Comparison of ENCODE assay signal across 9 cellular contexts in genomic region chr16:11079657-11080187, GRCh38.
DNase-seq lines count a peak whose midpoint lies in the region; ATAC-seq and TF ChIP-seq lines count a peak whose summit lies in the region.
"Had no signal": no experiment of that assay in that cellular context is flagged by ENCODE, and none has a peak within 500 bp of the region (broad histone marks: within the 10 kb centered on the region; RNA-seq: fewer than 3 reads in every experiment).

No MANE protein-coding gene starts in this region.

- H3K36me3 Mint-ChIP-seq in activated CD8-positive, alpha-beta memory T cell treated with anti-CD3 and anti-CD28 coated beads, Interleukin-2, amount 10 ng/mL, durations not matched to agents 7 days and 5 days: peaks cover 15% of the 10 kb centered on the region

- CTCF ChIA-PET in activated CD8-positive, alpha-beta memory T cell treated with anti-CD3 and anti-CD28 coated beads, Interleukin-2, amount 10 ng/mL, durations not matched to agents 7 days and 5 days (lab: Charles Lee): interaction anchor here (1.0 to 1.5 kb wide), 3 partner anchors 12 to 277 kb away, joined by 3 to 4 read pairs (median 3); no protein-coding TSS in a partner anchor

- H3K9me3 ChIP-seq in stomach: no peaks in the 10 kb centered on the region
- no peaks in the 10 kb centered on the region for H3K9me3 ChIP-seq in testis

- H3K27me3 ChIP-seq in stomach (no peaks in the 10 kb centered on the region), testis (no peaks in the 10 kb centered on the region)
- H3K27me3 ChIP-seq: foreskin keratinocyte had no signal

- TF ChIP-seq POLR2A in stomach (IDR thresholded peaks at IDR 0.05) (no peak), testis (IDR thresholded peaks at IDR 0.05) (no peak)

- WGBS in stomach, 5 donors: 61 to 67% (median 66%) methylated on average over 6 of the region's 6 CpGs
- 69 to 76% methylated on average over 6 of the region's 6 CpGs for WGBS in testis, 2 donors

- H3K27ac ChIP-seq in stomach (peak overlapping the region in 4 of 5 donors; percentile 40 to 79 (median 72)), testis (peak overlapping the region in 1 of 2 donors; percentile 4)
- H3K27ac ChIP-seq: foreskin keratinocyte had no signal

- no peak overlapping the region for H3K4me3 Mint-ChIP-seq in activated CD8-positive, alpha-beta memory T cell treated with anti-CD3 and anti-CD28 coated beads, Interleukin-2, amount 10 ng/mL, durations not matched to agents 7 days and 5 days

- H3K4me1 ChIP-seq in stomach (peaks cover 19 to 56% (median 36%) of the 10 kb centered on the region in 4 donors), testis (peaks cover 10% of the 10 kb centered on the region)

- intact Hi-C loops in stomach (cut with DNase I; ENCODE audit: low total_unique reads): no loop called here
- intact Hi-C loops in testis (cut with DNase I; ENCODE audit: low total_unique reads): no loop called here

- H3K27ac Mint-ChIP-seq in activated CD8-positive, alpha-beta memory T cell treated with anti-CD3 and anti-CD28 coated beads, Interleukin-2, amount 10 ng/mL, durations not matched to agents 7 days and 5 days: peak overlapping the region; percentile 85

- H3K27me3 Mint-ChIP-seq in activated CD8-positive, alpha-beta memory T cell treated with anti-CD3 and anti-CD28 coated beads, Interleukin-2, amount 10 ng/mL, durations not matched to agents 7 days and 5 days: no peaks in the 10 kb centered on the region

- no peak for DNase-seq in activated CD8-positive, alpha-beta memory T cell treated with anti-CD3 and anti-CD28 coated beads, Interleukin-2, amount 10 ng/mL, durations not matched to agents 7 days and 5 days
- DNase-seq in activated CD8-positive, alpha-beta memory T cell treated with anti-CD3 and anti-CD28 coated beads, Interleukin-2, amount 50 U/mL, for 48 hours: no peak
- peak; percentile 88 for DNase-seq in fibroblast of the aortic adventitia (ENCODE audit: low read depth)
- DNase-seq in stomach: no peak
- DNase-seq in testis: no peak

- H3K4me3 ChIP-seq in fibroblast of the aortic adventitia (ENCODE audit: low read depth, low read length): no peak overlapping the region
- H3K4me3 ChIP-seq in stomach: no peak overlapping the region
- no peak overlapping the region for H3K4me3 ChIP-seq in testis

- no peak for TF ChIP-seq EP300 in stomach (IDR thresholded peaks at IDR 0.05)

- no peaks in the 10 kb centered on the region for H3K9me3 Mint-ChIP-seq in activated CD8-positive, alpha-beta memory T cell treated with anti-CD3 and anti-CD28 coated beads, Interleukin-2, amount 10 ng/mL, durations not matched to agents 7 days and 5 days (ENCODE audit: low read depth)

- TF ChIP-seq CTCF in fibroblast of the aortic adventitia (IDR thresholded peaks at IDR 0.05; ENCODE audit: insufficient read depth, low read length): no peak
- TF ChIP-seq CTCF in stomach (IDR thresholded peaks at IDR 0.05): no peak
- no peak for TF ChIP-seq CTCF in testis (IDR thresholded peaks at IDR 0.05)

- peaks cover 0 to 18% (median 4%) of the 10 kb centered on the region in 4 donors for H3K36me3 ChIP-seq in stomach
- H3K36me3 ChIP-seq in testis (ENCODE audit: low read depth, missing control alignments): no peaks in the 10 kb centered on the region

- no peak for ATAC-seq in activated CD8-positive, alpha-beta memory T cell treated with anti-CD3 and anti-CD28 coated beads, Interleukin-2, amount 10 ng/mL, durations not matched to agents 7 days and 5 days
- peak; percentile 74 for ATAC-seq in SK-N-SH treated with all-trans-retinoic acid at 6 μM for 48 hours
- ATAC-seq in HG02884 (IDR thresholded peaks at IDR 0.05; ENCODE audit: unreplicated experiment): no peak
- ATAC-seq in GM21786 (IDR thresholded peaks at IDR 0.05; ENCODE audit: unreplicated experiment): no peak
- ATAC-seq: foreskin keratinocyte had no signal

- peaks cover 96% of the 10 kb centered on the region for H3K4me1 Mint-ChIP-seq in activated CD8-positive, alpha-beta memory T cell treated with anti-CD3 and anti-CD28 coated beads, Interleukin-2, amount 10 ng/mL, durations not matched to agents 7 days and 5 days

TF ChIP-seq in SK-N-SH treated with all-trans-retinoic acid at 6 μM for 48 hours, 23 proteins besides CTCF, POLR2A, EP300 and RAD21:
- TF ChIP-seq CSDC2 (CRISPR knock-in tag; IDR thresholded peaks at IDR 0.05) (no peak), TCF4 (CRISPR knock-in tag; IDR thresholded peaks at IDR 0.05; ENCODE audit: borderline replicate concordance) (peak; percentile 95; the same call in 1 of the 2 replicates), TSHZ2 (CRISPR knock-in tag; IDR thresholded peaks at IDR 0.05) (peak; percentile 80; the same call in 1 of the 2 replicates), RARB (CRISPR knock-in tag; IDR thresholded peaks at IDR 0.05) (peak; percentile 13; the same call in 1 of the 2 replicates), PATZ1 (CRISPR knock-in tag; IDR thresholded peaks at IDR 0.05; ENCODE audit: borderline replicate concordance) (no peak)
TF ChIP-seq in SK-N-SH treated with all-trans-retinoic acid at 6 μM for 48 hours: peak in this region for 3.
